ENCODE assay signal across 8 cellular contexts in the genomic region with DNA sequence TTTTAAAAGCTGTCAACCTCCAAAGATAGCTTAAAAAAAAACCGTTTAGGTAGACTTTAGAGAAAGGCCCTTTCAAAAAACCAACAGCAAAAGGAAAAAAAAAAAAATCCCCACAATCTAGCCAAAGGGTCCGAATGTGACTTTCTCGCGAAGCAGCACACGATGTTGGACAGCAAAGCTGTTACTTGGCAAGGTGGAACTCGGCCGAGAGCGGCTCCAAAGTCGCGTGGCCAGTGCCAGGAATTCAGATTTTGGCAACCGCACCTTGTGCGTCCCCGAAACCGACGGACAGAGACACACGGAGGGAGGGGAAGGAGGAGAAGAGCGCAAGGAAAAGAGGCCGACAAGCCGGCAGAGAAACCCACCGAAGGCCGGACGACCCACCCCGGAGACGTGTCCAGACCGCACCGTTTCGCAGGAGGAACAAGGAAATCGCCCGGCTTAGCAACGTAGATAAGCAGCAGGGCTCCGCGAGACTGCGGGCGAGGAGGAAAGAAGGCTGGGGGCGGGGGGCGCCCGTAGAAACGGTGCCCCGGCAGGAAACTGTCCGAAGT.
DNase-seq lines count a peak whose midpoint lies in the region; ATAC-seq lines count a peak whose summit lies in the region.

No MANE protein-coding gene starts in this region.

- H3K4me1 ChIP-seq in NT2/D1 (ENCODE audit: insufficient read depth, insufficient read length) (no peaks in the 10 kb centered on the region), subcutaneous abdominal adipose tissue (ENCODE audit: control insufficient read depth in 5 of 5, insufficient read depth in 5 of 5, low read length in 5 of 5) (peaks cover 0 to 24% (median 20%) of the 10 kb centered on the region in 5 donors)

- H3K27me3 ChIP-seq in NT2/D1 (ENCODE audit: insufficient read depth, insufficient read length) (peaks cover 73% of the 10 kb centered on the region), subcutaneous abdominal adipose tissue (ENCODE audit: control insufficient read depth in 5 of 5, insufficient read depth in 4 of 5, low read length in 5 of 5) (peaks cover 21 to 49% (median 42%) of the 10 kb centered on the region in 5 donors)

- H3K36me3 ChIP-seq in NT2/D1 (ENCODE audit: insufficient read depth, insufficient read length, low read length) (no peaks in the 10 kb centered on the region), subcutaneous abdominal adipose tissue (ENCODE audit: control insufficient read depth in 5 of 5, insufficient read depth in 5 of 5, low read length in 5 of 5) (no peaks in the 10 kb centered on the region)

- H3K27ac ChIP-seq in subcutaneous abdominal adipose tissue (ENCODE audit: low read depth, low read length): peak overlapping the region; percentile 78

- H3K9me3 ChIP-seq in NT2/D1 (ENCODE audit: insufficient read depth, low read length): no peaks in the 10 kb centered on the region
- peaks cover 0 to 6% (median 0%) of the 10 kb centered on the region in 5 donors for H3K9me3 ChIP-seq in subcutaneous abdominal adipose tissue (ENCODE audit: control insufficient read depth in 5 of 5, low read length in 5 of 5)

- peak; percentile 17 for DNase-seq in NCI-H2227 (lab: John Stamatoyannopoulos, UW; ENCODE audit: unreplicated experiment)
- no peak for DNase-seq in NCI-H2227 treated with DMSO at 0.1 percent for 48 hours (lab: John Stamatoyannopoulos, UW)
- DNase-seq in NT2/D1 (ENCODE audit: low read depth, low spot score): no peak
- DNase-seq in cerebellar cortex (ENCODE audit: low spot score): peak; percentile 9
- DNase-seq in left lobe of liver (ENCODE audit: low spot score): peak; percentile 59
- no peak for DNase-seq in cortex of kidney (lab: John Stamatoyannopoulos, UW)
- DNase-seq in activated CD4-positive, alpha-beta T cell treated with anti-CD3 and anti-CD28 coated beads, Interleukin-2, amount 50 U/mL, for 1 hour: no peak

- ATAC-seq in left lobe of liver: peak; percentile 39

- H3K9ac ChIP-seq in NT2/D1 (ENCODE audit: insufficient read length, low read depth) (peak overlapping the region; percentile 29), subcutaneous abdominal adipose tissue (ENCODE audit: low read length in 5 of 5) (peak overlapping the region in 3 of 5 donors; percentile 31 to 81 (median 68))

- peak overlapping the region; percentile 44 for H3K4me3 ChIP-seq in NT2/D1 (ENCODE audit: insufficient read length, low read depth)
- peak overlapping the region in 4 of 5 donors; percentile 41 to 70 (median 66) for H3K4me3 ChIP-seq in subcutaneous abdominal adipose tissue (ENCODE audit: low read depth in 1 of 5, low read length in 5 of 5)

Comparison
In these comparisons a context has a peak if more than half of its experiments do, and no peak if none do; other contexts are left out.
1. DNase-seq: peak in NCI-H2227 (single experiment), cerebellar cortex (single experiment) and left lobe of liver (single experiment); none in NCI-H2227 treated with DMSO at 0.1 percent for 48 hours (single experiment), NT2/D1 (single experiment), cortex of kidney (single experiment) and activated CD4-positive, alpha-beta T cell treated with anti-CD3 and anti-CD28 coated beads, Interleukin-2, amount 50 U/mL, for 1 hour (single experiment).